ENCODE assay signal across 23 cellular contexts in the genomic region with DNA sequence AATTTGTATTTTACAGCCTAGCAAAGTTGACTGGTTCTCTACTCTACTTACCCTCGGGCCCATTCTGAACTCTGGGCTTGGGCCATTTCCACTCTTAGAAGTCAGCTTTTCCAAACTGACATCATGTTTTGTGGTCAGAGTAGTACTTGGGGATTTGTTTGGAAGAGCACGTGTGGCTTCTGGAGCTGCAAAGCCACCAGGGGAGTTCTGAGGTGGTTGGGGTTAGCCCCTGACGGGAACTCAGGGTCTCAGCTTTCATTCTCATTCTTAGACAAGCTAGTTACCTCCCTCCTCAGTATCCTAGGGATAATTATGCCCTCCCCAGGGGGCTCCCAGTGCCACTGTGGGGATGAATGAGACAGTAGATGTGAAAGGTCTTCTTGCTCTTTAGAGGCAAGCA.
"Had no signal": no experiment of that assay in that cellular context is flagged by ENCODE, and none has a peak within 500 bp of the region (broad histone marks: within the 10 kb centered on the region; RNA-seq: fewer than 3 reads in every experiment).

No MANE protein-coding gene starts in this region.

- H3K9me3 Mint-ChIP-seq: activated naive CD4-positive, alpha-beta T cell treated with anti-CD3 and anti-CD28 coated beads, Interleukin-2, amount 50 U/mL, for 24 hours; activated T-helper 1 cell treated with anti-CD3 and anti-CD28 coated beads, Interleukin-12 subunit alpha, Interleukin-12 subunit beta, Interleukin-2, Interleukin-4 antibody, amounts not matched to agents 30 ng/mL and 10 ng/mL and 1 ng/mL, durations not matched to agents 14 hours and 24 hours and 36 hours had no signal

- H3K36me3 Mint-ChIP-seq: activated CD8-positive, alpha-beta memory T cell treated with anti-CD3 and anti-CD28 coated beads, Interleukin-2, amount 10 ng/mL, durations not matched to agents 7 days and 5 days; activated naive CD4-positive, alpha-beta T cell treated with anti-CD3 and anti-CD28 coated beads, Interleukin-2, amount 50 U/mL, for 24 hours had no signal

- H3K27ac Mint-ChIP-seq: activated CD8-positive, alpha-beta memory T cell treated with anti-CD3 and anti-CD28 coated beads, Interleukin-2, amount 10 ng/mL, durations not matched to agents 7 days and 5 days; activated naive CD4-positive, alpha-beta T cell treated with anti-CD3 and anti-CD28 coated beads, Interleukin-2, amount 50 U/mL, for 24 hours; activated T-cell treated with anti-CD3 and anti-CD28 coated beads, Interleukin-2, amount 50 U/mL, for 24 hours; activated T-helper 1 cell treated with anti-CD3 and anti-CD28 coated beads, Interleukin-12 subunit alpha, Interleukin-12 subunit beta, Interleukin-2, Interleukin-4 antibody, amounts not matched to agents 30 ng/mL and 10 ng/mL and 1 ng/mL, durations not matched to agents 14 hours and 24 hours and 36 hours; T-helper 17 cell; WTC11 had no signal

- H3K27me3 ChIP-seq: ascending aorta, brain microvascular endothelial cell, cardiac muscle cell had no signal

- DNase-seq: activated CD4-positive, alpha-beta T cell treated with anti-CD3 and anti-CD28 coated beads for 48 hours; activated CD4-positive, alpha-beta T cell treated with anti-CD3 and anti-CD28 coated beads, Interleukin-2, amount 50 U/mL, for 48 hours; activated CD4-positive, CD25-positive, alpha-beta regulatory T cell treated with anti-CD3 and anti-CD28 coated beads, Interleukin-2, amount 50 U/mL, for 72 hours; activated CD8-positive, alpha-beta memory T cell treated with anti-CD3 and anti-CD28 coated beads, Interleukin-2, amount 10 ng/mL, durations not matched to agents 7 days and 5 days; activated effector memory CD4-positive, alpha-beta T cell treated with Interleukin-2 at 50 U/mL for 16 hours; activated naive CD4-positive, alpha-beta T cell; activated T-cell treated with anti-CD3 and anti-CD28 coated beads, Interleukin-2, amount 50 U/mL, for 24 hours; brain microvascular endothelial cell; KG1; NCI-H1092; NCI-H1694 treated with DMSO at 0.1 percent for 48 hours; NCI-H2029 treated with DMSO at 0.1 percent for 48 hours; NCI-H2171 treated with DMSO at 0.1 percent for 48 hours; NCI-H510A treated with DMSO at 0.1 percent for 48 hours; PC-3; SHP77; T-helper 17 cell; T-helper 9 cell had no signal

- H3K36me3 ChIP-seq: ascending aorta, brain microvascular endothelial cell, cardiac muscle cell had no signal

- H3K27ac ChIP-seq: ascending aorta, brain microvascular endothelial cell, cardiac muscle cell had no signal

- H3K4me3 ChIP-seq: ascending aorta, cardiac muscle cell had no signal

- H3K4me3 Mint-ChIP-seq: activated CD8-positive, alpha-beta memory T cell treated with anti-CD3 and anti-CD28 coated beads, Interleukin-2, amount 10 ng/mL, durations not matched to agents 7 days and 5 days; activated naive CD4-positive, alpha-beta T cell treated with anti-CD3 and anti-CD28 coated beads, Interleukin-2, amount 50 U/mL, for 24 hours; activated T-cell treated with anti-CD3 and anti-CD28 coated beads, Interleukin-2, amount 50 U/mL, for 24 hours; activated T-helper 1 cell treated with anti-CD3 and anti-CD28 coated beads, Interleukin-12 subunit alpha, Interleukin-12 subunit beta, Interleukin-2, Interleukin-4 antibody, amounts not matched to agents 30 ng/mL and 10 ng/mL and 1 ng/mL, durations not matched to agents 14 hours and 24 hours and 36 hours; T-helper 17 cell; WTC11 had no signal

- H3K27me3 Mint-ChIP-seq: activated CD8-positive, alpha-beta memory T cell treated with anti-CD3 and anti-CD28 coated beads, Interleukin-2, amount 10 ng/mL, durations not matched to agents 7 days and 5 days; activated naive CD4-positive, alpha-beta T cell treated with anti-CD3 and anti-CD28 coated beads, Interleukin-2, amount 50 U/mL, for 24 hours; activated T-cell treated with anti-CD3 and anti-CD28 coated beads, Interleukin-2, amount 50 U/mL, for 24 hours; T-helper 17 cell had no signal

- H3K4me1 ChIP-seq: ascending aorta had no signal

- H3K4me1 Mint-ChIP-seq: activated CD8-positive, alpha-beta memory T cell treated with anti-CD3 and anti-CD28 coated beads, Interleukin-2, amount 10 ng/mL, durations not matched to agents 7 days and 5 days; activated naive CD4-positive, alpha-beta T cell treated with anti-CD3 and anti-CD28 coated beads, Interleukin-2, amount 50 U/mL, for 24 hours had no signal

- H3K9me3 ChIP-seq: ascending aorta had no signal

- ATAC-seq: activated CD8-positive, alpha-beta memory T cell treated with anti-CD3 and anti-CD28 coated beads, Interleukin-2, amount 10 ng/mL, durations not matched to agents 7 days and 5 days; PC-3; T-helper 17 cell; WTC11 had no signal
